8 cellular contexts compared by ENCODE assay signal in the genomic region with DNA sequence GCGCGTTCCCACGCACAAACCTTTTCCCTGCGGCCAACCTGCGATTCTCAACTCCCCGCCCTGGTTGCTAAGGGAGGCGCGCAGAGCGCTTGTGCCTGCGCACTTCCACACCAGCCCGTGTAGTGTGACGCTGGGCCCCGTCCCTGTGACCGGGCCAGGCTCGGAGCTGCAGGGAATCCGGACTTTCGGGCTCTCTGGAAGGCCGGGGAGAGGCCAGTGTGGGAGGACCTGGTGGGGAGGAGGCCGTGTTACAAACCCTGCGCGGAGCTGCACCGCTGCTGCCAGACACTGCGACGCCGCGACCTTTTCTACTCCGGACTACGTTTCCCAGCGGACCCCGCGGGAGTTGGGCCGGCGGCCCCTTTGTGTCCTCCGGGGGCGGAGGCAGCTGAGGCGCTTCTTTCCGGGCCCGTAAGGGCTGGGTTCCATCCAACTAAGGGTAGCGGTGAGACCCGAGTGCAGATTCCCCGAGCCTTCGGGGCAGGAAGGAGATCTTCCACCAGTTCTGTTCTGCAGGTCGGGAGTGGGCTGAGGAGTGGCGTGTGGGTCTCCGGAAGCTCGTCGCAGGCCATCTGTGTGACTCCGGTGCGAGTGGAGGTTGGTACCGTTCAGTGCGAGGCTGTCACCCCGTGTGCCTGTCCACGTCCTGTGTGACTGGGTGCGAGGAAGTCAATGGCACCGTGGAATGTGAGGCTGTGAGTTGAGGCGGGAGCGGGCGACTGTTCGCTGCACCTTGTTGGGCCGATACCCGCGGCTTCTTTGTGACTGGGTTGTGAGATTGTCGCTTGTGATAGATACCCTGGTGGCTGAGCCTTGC. TPM values are rescaled to one million over a fixed set of nuclear protein-coding genes. Genes with fewer than 3 reads are reported as not detected.
DNase-seq lines count a peak whose midpoint lies in the region; ATAC-seq and TF ChIP-seq lines count a peak whose summit lies in the region.

A gene (plus strand): TSS at position 396 of the 817 bp plus-strand sequence. CDS start 999 bp downstream, outside the sequence.

- peaks cover 2% of the 10 kb centered on the region for H3K4me1 ChIP-seq in A673 (ENCODE audit: insufficient read depth, low read length, poor library complexity, severe bottlenecking)

- 0 to 2% methylated on average over 11 to 15 of the region's 63 CpGs for WGBS in lower leg skin, 2 donors

- peaks cover 21% of the 10 kb centered on the region for H3K9me3 ChIP-seq in A673 (ENCODE audit: low read depth, low read length, poor library complexity, severe bottlenecking)

- peaks cover 11% of the 10 kb centered on the region for H3K36me3 ChIP-seq in A673 (ENCODE audit: insufficient read depth, low read length, poor library complexity, severe bottlenecking)

- DNase-seq in A673 (ENCODE audit: low spot score) (peak; percentile 93), NCI-H524 treated with DMSO at 0.1 percent for 48 hours (lab: John Stamatoyannopoulos, UW) (peak; percentile 60), dorsolateral prefrontal cortex (peak; percentile 85 to 94 (median 90)), lower leg skin (ENCODE audit: low spot score in 2 of 2) (peak; percentile 83 to 97)
- DNase-seq in activated CD4-positive, alpha-beta T cell treated with anti-CD3 and anti-CD28 coated beads, Interleukin-2, amount 50 U/mL, for 48 hours, result peak; percentile 84 to 89
- DNase-seq in stimulated activated CD4-positive, alpha-beta T cell treated with anti-CD3 and anti-CD28 coated beads, Interleukin-4, amount 100 ng/mL, for 24 hours, result peak; percentile 89

- TF ChIP-seq POLR2A in lower leg skin (IDR thresholded peaks at IDR 0.05), result no peak

- CTCF ChIA-PET in A673 (lab: Charles Lee), result no interaction called here

- intact Hi-C loops in A673 (cut with micrococcal nuclease; ENCODE audit: unreplicated experiment) (no loop called here), dorsolateral prefrontal cortex (cut with DNase I) (loop anchor here (1.0 to 10.0 kb wide), 10 partner anchors 38 to 940 kb away; a partner anchor contains a TSS), lower leg skin (cut with DNase I; ENCODE audit: low total_unique reads) (no loop called here)

- no peak for TF ChIP-seq CTCF in A673 (conservative IDR thresholded peaks at IDR 0.05; ENCODE audit: low read depth, low read length)
- TF ChIP-seq CTCF in dorsolateral prefrontal cortex (IDR thresholded peaks at IDR 0.05 in 54 of 56, conservative IDR thresholded peaks at IDR 0.05 in 2 of 56; ENCODE audit: low read depth in 1 of 56, partially characterized antibody in 56 of 56), result peak in 17 of 56 donors; percentile 5 to 46 (median 20)
- no peak for TF ChIP-seq CTCF in lower leg skin (IDR thresholded peaks at IDR 0.05)

- BruUV-seq in A673 (replicated peaks; lab: Mats Ljungman, UMichigan), result TSS peak; percentile 47

- H3K27ac ChIP-seq in A673 (ENCODE audit: low read depth, low read length, poor library complexity, severe bottlenecking) (peak within 1 kb of the TSS; percentile 74), dorsolateral prefrontal cortex (peak within 1 kb of the TSS; percentile 63 to 99 (median 96))

- H3K4me3 ChIP-seq in A673 (ENCODE audit: low read depth, low read length, poor library complexity, severe bottlenecking), result peak within 1 kb of the TSS; percentile 65
- H3K4me3 ChIP-seq in dorsolateral prefrontal cortex, result peak within 1 kb of the TSS; percentile 58 to 100 (median 90)
- H3K4me3 ChIP-seq in lower leg skin (ENCODE audit: low read depth, poor library complexity, severe bottlenecking), result peak within 1 kb of the TSS; percentile 78

- H3K27me3 ChIP-seq in A673 (replicated peaks; ENCODE audit: insufficient read depth, low read depth, low read length, poor library complexity) (no peaks in the 10 kb centered on the region), dorsolateral prefrontal cortex (no peaks in the 10 kb centered on the region)

- peak; percentile 38 for ATAC-seq in GM18870 (IDR thresholded peaks at IDR 0.05; ENCODE audit: unreplicated experiment)
- peak; percentile 70 for ATAC-seq in HG03175 (IDR thresholded peaks at IDR 0.05; ENCODE audit: unreplicated experiment)

- POLR2A ChIA-PET in A673 (lab: Charles Lee; ENCODE audit: low non-redundant PET), result no interaction called here

RNA-seq across cellular contexts. Expression of the gene that starts here (rescaled TPM):
- total RNA-seq in A673 (2021) (5.0 and 5.4 TPM in 2 replicates), dorsolateral prefrontal cortex (10 to 100 TPM in 103 of 120 experiments, 1 to 10 TPM in 17; 7.8 to 19.9 (median 11.8) TPM), lower leg skin (1 to 10 TPM; 2.7 to 6.6 (median 6.3) TPM)

Comparison
In these comparisons a context has a peak if more than half of its experiments do, and no peak if none do; other contexts are left out.
1. Peak in every context shown above with its lines: DNase-seq, ATAC-seq, H3K4me3 ChIP-seq and H3K27ac ChIP-seq.
2. intact Hi-C loops: an anchor here in dorsolateral prefrontal cortex (1.0 to 10.0 kb wide); none called in A673 and lower leg skin.